33 cellular contexts compared by ENCODE assay signal in genomic region chr13:64087624-64088023, GRCh38.
DNase-seq lines count a peak whose midpoint lies in the region; ATAC-seq and TF ChIP-seq lines count a peak whose summit lies in the region.
"Had no signal": no experiment of that assay in that cellular context is flagged by ENCODE, and none has a peak within 500 bp of the region (broad histone marks: within the 10 kb centered on the region; RNA-seq: fewer than 3 reads in every experiment).

No MANE protein-coding gene starts in this region.

- no peak overlapping the region for H3K4me2 ChIP-seq in SU-DHL-6 (ENCODE audit: low read depth, low read length, poor library complexity, severe bottlenecking)
- H3K4me2 ChIP-seq: A549, BLaER1 had no signal

- no peaks in the 10 kb centered on the region for H3K4me1 Mint-ChIP-seq in effector memory CD8-positive, alpha-beta T cell (ENCODE audit: low read depth in 2 of 2)
- H3K4me1 Mint-ChIP-seq: B cell; CD14-positive monocyte; CD4-positive, alpha-beta memory T cell; CD4-positive, CD25-positive, alpha-beta regulatory T cell; CD8-positive, alpha-beta memory T cell had no signal

- H3K9me3 ChIP-seq in A673 (ENCODE audit: low read depth, low read length, poor library complexity, severe bottlenecking) (peaks cover 17% of the 10 kb centered on the region), SK-N-MC (ENCODE audit: low read depth, low read length) (peaks cover 31% of the 10 kb centered on the region), SU-DHL-6 (ENCODE audit: insufficient read depth, low read length) (no peaks in the 10 kb centered on the region; the same call in 1 of the 2 replicates)
- H3K9me3 ChIP-seq: A549, BE2C, BLaER1, Caco-2 had no signal

- no peaks in the 10 kb centered on the region for H3K9me2 ChIP-seq in SU-DHL-6 (replicated peaks; ENCODE audit: insufficient read depth, low read length)

- no peaks in the 10 kb centered on the region for H3K27me3 ChIP-seq in A673 (replicated peaks; ENCODE audit: insufficient read depth, low read depth, low read length, poor library complexity)
- no peaks in the 10 kb centered on the region for H3K27me3 ChIP-seq in SU-DHL-6 (ENCODE audit: low read length)
- H3K27me3 ChIP-seq: BE2C; BLaER1; BLaER1 treated with 17β-estradiol and CSF1 and Interleukin-3, amounts not matched to agents 10 nM and 100 nM had no signal

- H3K27ac ChIP-seq in A673 (ENCODE audit: low read depth, low read length, poor library complexity, severe bottlenecking): peak overlapping the region; percentile 98
- H3K27ac ChIP-seq in SK-N-MC: peak overlapping the region; percentile 100
- no peak overlapping the region for H3K27ac ChIP-seq in SU-DHL-6 (ENCODE audit: low read depth, low read length)
- H3K27ac ChIP-seq: 22Rv1; A549; BLaER1; BLaER1 treated with 17β-estradiol and CSF1 and Interleukin-3, amounts not matched to agents 10 nM and 100 nM; C4-2B had no signal

- no peaks in the 10 kb centered on the region for H4K20me1 ChIP-seq in SU-DHL-6 (ENCODE audit: low read depth, low read length)
- H4K20me1 ChIP-seq: BLaER1; BLaER1 treated with 17β-estradiol and CSF1 and Interleukin-3, amounts not matched to agents 10 nM and 100 nM had no signal

- no TSS peak for BruUV-seq in A673 (replicated peaks; lab: Mats Ljungman, UMichigan)

- peaks cover 26% of the 10 kb centered on the region for H3K4me1 ChIP-seq in A673 (ENCODE audit: insufficient read depth, low read length, poor library complexity, severe bottlenecking)
- H3K4me1 ChIP-seq: A549, BE2C, BLaER1, Caco-2 had no signal

- H3F3A ChIP-seq in SU-DHL-6 (ENCODE audit: insufficient read depth): no peaks in the 10 kb centered on the region

- CTCF ChIA-PET in A673 (lab: Charles Lee): no interaction called here

- H3K9ac ChIP-seq in SK-N-MC (ENCODE audit: insufficient read length) (peak overlapping the region; percentile 76), SU-DHL-6 (ENCODE audit: low read length) (no peak overlapping the region)
- H3K9ac ChIP-seq: BLaER1; BLaER1 treated with 17β-estradiol and CSF1 and Interleukin-3, amounts not matched to agents 10 nM and 100 nM had no signal

- DNase-seq in A673 (ENCODE audit: low spot score) (peak; percentile 88), SK-N-MC (ENCODE audit: low read depth, low spot score) (peak; percentile 92), MV-4-11 (lab: John Stamatoyannopoulos, UW) (no peak), ecto neural progenitor cell (ENCODE audit: low spot score) (no peak)
- no peak for DNase-seq in effector memory CD8-positive, alpha-beta T cell
- DNase-seq: 8988T; ACHN; AML-193; BE2C; C1 segment of cervical spinal cord; Caco-2; Calu3; CD4-positive, alpha-beta memory T cell; CD4-positive, alpha-beta T cell; CD4-positive, CD25-positive, alpha-beta regulatory T cell; CD8-positive, alpha-beta memory T cell; CD8-positive, alpha-beta T cell; COR-L47; DMS 273 treated with DMSO at 0.1 percent for 48 hours; DMS153; DMS53; DMS79; DMS79 treated with DMSO at 0.1 percent for 48 hours; DND-41; EL had no signal

- H3K4me3 Mint-ChIP-seq in effector memory CD8-positive, alpha-beta T cell: no peak overlapping the region
- H3K4me3 Mint-ChIP-seq: B cell; CD14-positive monocyte; CD4-positive, alpha-beta memory T cell; CD4-positive, alpha-beta T cell; CD4-positive, CD25-positive, alpha-beta regulatory T cell; CD8-positive, alpha-beta memory T cell; CD8-positive, alpha-beta T cell had no signal

- ATAC-seq in effector memory CD8-positive, alpha-beta T cell (replicated peaks): no peak
- ATAC-seq: A549; CD8-positive, alpha-beta T cell had no signal

- TF ChIP-seq CTCF in A673 (conservative IDR thresholded peaks at IDR 0.05; ENCODE audit: low read depth, low read length) (no peak), SU-DHL-6 (IDR thresholded peaks at IDR 0.05; ENCODE audit: insufficient read depth, low read length, poor library complexity, severe bottlenecking) (no peak)

- no peaks in the 10 kb centered on the region for H3K79me2 ChIP-seq in SU-DHL-6 (ENCODE audit: insufficient read depth, low read length)

- H3K36me3 Mint-ChIP-seq in effector memory CD8-positive, alpha-beta T cell (ENCODE audit: insufficient read depth): no peaks in the 10 kb centered on the region
- H3K36me3 Mint-ChIP-seq: CD14-positive monocyte; CD4-positive, alpha-beta memory T cell; CD4-positive, CD25-positive, alpha-beta regulatory T cell; CD8-positive, alpha-beta memory T cell; CD8-positive, alpha-beta T cell had no signal

- intact Hi-C loops in A673 (cut with micrococcal nuclease; ENCODE audit: unreplicated experiment): loop anchor here (1.0 to 5.0 kb wide), 3 partner anchors 24 to 960 kb away; no protein-coding TSS in a partner anchor

- peaks cover 5 to 9% of the 10 kb centered on the region in 2 donors for H3K9me3 Mint-ChIP-seq in effector memory CD8-positive, alpha-beta T cell

- H3K4me3 ChIP-seq in A673 (ENCODE audit: low read depth, low read length, poor library complexity, severe bottlenecking) (peak overlapping the region; percentile 41), SK-N-MC (peak overlapping the region; percentile 62), SU-DHL-6 (ENCODE audit: insufficient read depth, low read length, poor library complexity, severe bottlenecking) (no peak overlapping the region)
- H3K4me3 ChIP-seq: A549; BLaER1; BLaER1 treated with 17β-estradiol and CSF1 and Interleukin-3, amounts not matched to agents 10 nM and 100 nM had no signal

- peak overlapping the region; percentile 43 for H2AFZ ChIP-seq in SU-DHL-6 (ENCODE audit: low read depth, low read length, severe bottlenecking)

- POLR2A ChIA-PET in A673 (lab: Charles Lee; ENCODE audit: low non-redundant PET): no interaction called here

- H3K27me3 Mint-ChIP-seq in effector memory CD8-positive, alpha-beta T cell: no peaks in the 10 kb centered on the region
- H3K27me3 Mint-ChIP-seq: B cell; CD4-positive, alpha-beta memory T cell; CD4-positive, alpha-beta T cell; CD4-positive, CD25-positive, alpha-beta regulatory T cell; CD8-positive, alpha-beta memory T cell had no signal

- no peak overlapping the region for H3K27ac Mint-ChIP-seq in effector memory CD8-positive, alpha-beta T cell
- H3K27ac Mint-ChIP-seq: B cell; CD14-positive monocyte; CD4-positive, alpha-beta memory T cell; CD4-positive, alpha-beta T cell; CD4-positive, CD25-positive, alpha-beta regulatory T cell; CD8-positive, alpha-beta memory T cell; CD8-positive, alpha-beta T cell had no signal

- H3K36me3 ChIP-seq in A673 (ENCODE audit: insufficient read depth, low read length, poor library complexity, severe bottlenecking) (peaks cover 45% of the 10 kb centered on the region), SK-N-MC (ENCODE audit: insufficient read depth, low read length) (peaks cover 31% of the 10 kb centered on the region), SU-DHL-6 (ENCODE audit: low read length) (no peaks in the 10 kb centered on the region)
- H3K36me3 ChIP-seq: BE2C; BLaER1; BLaER1 treated with 17β-estradiol and CSF1 and Interleukin-3, amounts not matched to agents 10 nM and 100 nM had no signal

Comparison
In these comparisons a context has a peak if more than half of its experiments do, and no peak if none do; other contexts are left out.
1. DNase-seq: peak in A673 (single experiment) and SK-N-MC (single experiment); none in effector memory CD8-positive, alpha-beta T cell (0 of 3), MV-4-11 (single experiment) and ecto neural progenitor cell (single experiment).